In genomic region chr6:30091577-30092381, GRCh38 we compare ENCODE assay signal across 1 cellular context.
TF ChIP-seq lines count a peak whose summit lies in the region.

No MANE protein-coding gene starts in this region.

TF ChIP-seq in HepG2, 621 proteins besides CTCF, POLR2A, EP300 and RAD21 (continued from another document and continues in another):
- TF ChIP-seq ARID4A (CRISPR knock-in tag; IDR thresholded peaks at IDR 0.05; ENCODE audit: borderline replicate concordance) (0 out of 2 replicates have a peak, but pooled peaks have one; percentile 14), KLF12 (CRISPR knock-in tag; IDR thresholded peaks at IDR 0.05; ENCODE audit: borderline replicate concordance) (no peak), SALL1 (CRISPR knock-in tag; IDR thresholded peaks at IDR 0.05) (peak; percentile 32; the same call in 1 of the 2 replicates), ZNF713 (CRISPR knock-in tag; IDR thresholded peaks at IDR 0.05) (no peak), ZC3H13 (CRISPR knock-in tag; IDR thresholded peaks at IDR 0.05) (no peak), ZNF761 (CRISPR knock-in tag; conservative IDR thresholded peaks at IDR 0.05) (no peak), TBX3 (IDR thresholded peaks at IDR 0.05; ENCODE audit: borderline replicate concordance) (no peak), ZBTB21 (CRISPR knock-in tag; IDR thresholded peaks at IDR 0.05) (no peak), ZNF180 (CRISPR knock-in tag; IDR thresholded peaks at IDR 0.05; ENCODE audit: borderline replicate concordance, low read depth) (no peak), ZNF335 (CRISPR knock-in tag; IDR thresholded peaks at IDR 0.05) (peak; percentile 60; the same call in 1 of the 2 replicates), ZNF441 (CRISPR knock-in tag; IDR thresholded peaks at IDR 0.05; ENCODE audit: borderline replicate concordance) (peak; percentile 45; the same call in 1 of the 2 replicates), HNRNPK (IDR thresholded peaks at IDR 0.05; ENCODE audit: low read depth, low read length, poor library complexity, severe bottlenecking) (no peak), ZC3H4 (CRISPR knock-in tag; IDR thresholded peaks at IDR 0.05; ENCODE audit: borderline replicate concordance) (no peak), NKX3-1 (CRISPR knock-in tag; IDR thresholded peaks at IDR 0.05) (no peak), YY1 (IDR thresholded peaks at IDR 0.05; ENCODE audit: insufficient read depth, insufficient replicate concordance, low read depth, low read length) (peak; percentile 29), E2F2 (CRISPR knock-in tag; IDR thresholded peaks at IDR 0.05; ENCODE audit: borderline replicate concordance) (no peak), LCORL (IDR thresholded peaks at IDR 0.05) (no peak), LCORL (CRISPR knock-in tag; IDR thresholded peaks at IDR 0.05) (0 out of 2 replicates have a peak, but pooled peaks have one; percentile 15), ZSCAN25 (CRISPR knock-in tag; IDR thresholded peaks at IDR 0.05) (no peak), FOSL2 (CRISPR knock-in tag; IDR thresholded peaks at IDR 0.05) (peak; percentile 60), ZNF607 (CRISPR knock-in tag; IDR thresholded peaks at IDR 0.05; ENCODE audit: borderline replicate concordance) (no peak), MBNL3 (CRISPR knock-in tag; conservative IDR thresholded peaks at IDR 0.05) (no peak), SAP130 (CRISPR knock-in tag; IDR thresholded peaks at IDR 0.05; ENCODE audit: low read depth) (peak; percentile 51), AGO1 (IDR thresholded peaks at IDR 0.05; ENCODE audit: low read depth, low read length, poor library complexity, severe bottlenecking) (no peak), ARID5B (CRISPR knock-in tag; IDR thresholded peaks at IDR 0.05) (peak; percentile 29; the same call in 1 of the 2 replicates), PHF21A (CRISPR knock-in tag; IDR thresholded peaks at IDR 0.05) (no peak), THRA (CRISPR knock-in tag; IDR thresholded peaks at IDR 0.05; ENCODE audit: borderline replicate concordance) (no peak), PRPF4 (IDR thresholded peaks at IDR 0.05; ENCODE audit: low read depth, low read length, poor library complexity, severe bottlenecking) (no peak), MNT (IDR thresholded peaks at IDR 0.05) (0 out of 2 replicates have a peak, but pooled peaks have one; percentile 31), ZBTB2 (CRISPR knock-in tag; IDR thresholded peaks at IDR 0.05; ENCODE audit: low read depth) (no peak), ZNF513 (CRISPR knock-in tag; conservative IDR thresholded peaks at IDR 0.05) (no peak), ZNF431 (CRISPR knock-in tag; IDR thresholded peaks at IDR 0.05; ENCODE audit: borderline replicate concordance, low read depth) (no peak), TCF7 (IDR thresholded peaks at IDR 0.05; ENCODE audit: low read depth) (no peak), UBTF (CRISPR knock-in tag; IDR thresholded peaks at IDR 0.05) (no peak), SP5 (CRISPR knock-in tag; IDR thresholded peaks at IDR 0.05; ENCODE audit: borderline replicate concordance, low read depth) (no peak), MTERF4 (CRISPR knock-in tag; IDR thresholded peaks at IDR 0.05) (no peak), AGO2 (optimal IDR thresholded peaks at IDR 0.05; ENCODE audit: low read depth, low read length) (no peak), HINFP (CRISPR knock-in tag; IDR thresholded peaks at IDR 0.05; ENCODE audit: low read depth) (no peak)
